In genomic region chr6:12516070-12516469, GRCh38 we compare ENCODE assay signal across 12 cellular contexts.
DNase-seq lines count a peak whose midpoint lies in the region; ATAC-seq and TF ChIP-seq lines count a peak whose summit lies in the region.
"Had no signal": no experiment of that assay in that cellular context is flagged by ENCODE, and none has a peak within 500 bp of the region (broad histone marks: within the 10 kb centered on the region; RNA-seq: fewer than 3 reads in every experiment).

No MANE protein-coding gene starts in this region.

- no peaks in the 10 kb centered on the region for H3K27me3 ChIP-seq in right lobe of liver
- no peaks in the 10 kb centered on the region for H3K27me3 ChIP-seq in CD8-positive, alpha-beta memory T cell (ENCODE audit: insufficient read depth, low read length, poor library complexity, severe bottlenecking)
- H3K27me3 ChIP-seq: BLaER1, upper lobe of left lung had no signal

- no peaks in the 10 kb centered on the region for H3K4me1 ChIP-seq in right lobe of liver
- no peaks in the 10 kb centered on the region for H3K4me1 ChIP-seq in CD8-positive, alpha-beta memory T cell (ENCODE audit: insufficient read depth, low read length)
- H3K4me1 ChIP-seq: BLaER1 had no signal

- TF ChIP-seq CTCF in right lobe of liver (IDR thresholded peaks at IDR 0.05): no peak

- no peaks in the 10 kb centered on the region for H3K36me3 ChIP-seq in right lobe of liver
- no peaks in the 10 kb centered on the region for H3K36me3 ChIP-seq in CD8-positive, alpha-beta memory T cell (ENCODE audit: insufficient read depth, low read length)
- H3K36me3 ChIP-seq: BLaER1, upper lobe of left lung had no signal

- H3K27me3 Mint-ChIP-seq in CD8-positive, alpha-beta memory T cell: peaks cover 0 to 1% of the 10 kb centered on the region in 2 donors

- peaks cover 2% of the 10 kb centered on the region for H3K9me3 Mint-ChIP-seq in stimulated activated effector memory CD8-positive, alpha-beta T cell treated with anti-CD3 and anti-CD28 coated beads, Interleukin-12 subunit alpha, Interleukin-12 subunit beta, amount 100 ng/mL, for 72 hours
- H3K9me3 Mint-ChIP-seq in CD8-positive, alpha-beta memory T cell: peaks cover 0 to 2% (median 0%) of the 10 kb centered on the region in 5 donors

- CTCF ChIA-PET in CD8-positive, alpha-beta memory T cell (lab: Charles Lee): no interaction called here

- intact Hi-C loops in right lobe of liver (cut with DNase I): no loop called here

- TF ChIP-seq POLR2A in right lobe of liver (IDR thresholded peaks at IDR 0.05): no peak

- H3K4me1 Mint-ChIP-seq in stimulated activated effector memory CD8-positive, alpha-beta T cell treated with anti-CD3 and anti-CD28 coated beads, Interleukin-12 subunit alpha, Interleukin-12 subunit beta, amount 100 ng/mL, for 72 hours: no peaks in the 10 kb centered on the region
- H3K4me1 Mint-ChIP-seq in CD8-positive, alpha-beta memory T cell: no peaks in the 10 kb centered on the region

- no peak overlapping the region for H3K4me3 ChIP-seq in right lobe of liver
- H3K4me3 ChIP-seq in CD8-positive, alpha-beta memory T cell (ENCODE audit: low read length): no peak overlapping the region
- H3K4me3 ChIP-seq: BLaER1 had no signal

- POLR2A ChIA-PET in CD8-positive, alpha-beta memory T cell (lab: Charles Lee): no interaction called here

- DNase-seq in GM03348 (ENCODE audit: low spot score) (peak; percentile 55), right lobe of liver (peak in 1 of 3 donors; percentile 55)
- DNase-seq in stimulated activated effector memory CD8-positive, alpha-beta T cell treated with anti-CD3 and anti-CD28 coated beads, Interleukin-12 subunit alpha, Interleukin-12 subunit beta, amount 100 ng/mL, for 72 hours (ENCODE audit: low spot score in 2 of 2): no peak
- no peak for DNase-seq in CD8-positive, alpha-beta memory T cell
- DNase-seq: retina, T1000, upper lobe of left lung had no signal

- no peaks in the 10 kb centered on the region for H3K9me3 ChIP-seq in right lobe of liver
- H3K9me3 ChIP-seq in CD8-positive, alpha-beta memory T cell (ENCODE audit: low read length): no peaks in the 10 kb centered on the region
- H3K9me3 ChIP-seq: BLaER1, upper lobe of left lung had no signal

- no peak overlapping the region for H3K27ac ChIP-seq in right lobe of liver
- no peak overlapping the region for H3K27ac ChIP-seq in CD8-positive, alpha-beta memory T cell (ENCODE audit: low read depth, low read length)
- H3K27ac ChIP-seq: BLaER1, upper lobe of left lung had no signal

- ATAC-seq in HG02678 (IDR thresholded peaks at IDR 0.05; ENCODE audit: unreplicated experiment) (peak; percentile 74), SK-N-SH treated with all-trans-retinoic acid at 6 μM for 48 hours (peak; percentile 72; the same call in 2 of the 3 replicates), right lobe of liver (peak; percentile 46 to 97 (median 66)), HG02870 (IDR thresholded peaks at IDR 0.05; ENCODE audit: unreplicated experiment) (no peak), GM18519 (IDR thresholded peaks at IDR 0.05; ENCODE audit: low FRiP score, unreplicated experiment) (no peak)
- ATAC-seq in stimulated activated effector memory CD8-positive, alpha-beta T cell treated with anti-CD3 and anti-CD28 coated beads, Interleukin-12 subunit alpha, Interleukin-12 subunit beta, amount 100 ng/mL, for 72 hours: no peak

- no peaks in the 10 kb centered on the region for H3K36me3 Mint-ChIP-seq in stimulated activated effector memory CD8-positive, alpha-beta T cell treated with anti-CD3 and anti-CD28 coated beads, Interleukin-12 subunit alpha, Interleukin-12 subunit beta, amount 100 ng/mL, for 72 hours
- H3K36me3 Mint-ChIP-seq in CD8-positive, alpha-beta memory T cell: no peaks in the 10 kb centered on the region

- 55% methylated on average over 1 of the region's 1 CpG for WGBS in right lobe of liver (ENCODE audit: insufficient coverage, low coverage, low lambda C conversion rate, missing lambda C conversion rate)

- H3K27ac Mint-ChIP-seq in stimulated activated effector memory CD8-positive, alpha-beta T cell treated with anti-CD3 and anti-CD28 coated beads, Interleukin-12 subunit alpha, Interleukin-12 subunit beta, amount 100 ng/mL, for 72 hours: no peak overlapping the region
- H3K27ac Mint-ChIP-seq in CD8-positive, alpha-beta memory T cell: no peak overlapping the region

- no peak overlapping the region for H3K4me3 Mint-ChIP-seq in stimulated activated effector memory CD8-positive, alpha-beta T cell treated with anti-CD3 and anti-CD28 coated beads, Interleukin-12 subunit alpha, Interleukin-12 subunit beta, amount 100 ng/mL, for 72 hours
- no peak overlapping the region for H3K4me3 Mint-ChIP-seq in CD8-positive, alpha-beta memory T cell

TF ChIP-seq in SK-N-SH treated with all-trans-retinoic acid at 6 μM for 48 hours, 23 proteins besides CTCF, POLR2A, EP300 and RAD21:
- TF ChIP-seq TOX (CRISPR knock-in tag; IDR thresholded peaks at IDR 0.05; ENCODE audit: borderline replicate concordance) (no peak), TCF4 (CRISPR knock-in tag; IDR thresholded peaks at IDR 0.05; ENCODE audit: borderline replicate concordance) (no peak), CSDC2 (CRISPR knock-in tag; IDR thresholded peaks at IDR 0.05) (no peak), ESRRG (CRISPR knock-in tag; IDR thresholded peaks at IDR 0.05) (no peak), ISL1 (CRISPR knock-in tag; IDR thresholded peaks at IDR 0.05) (no peak), OSR1 (CRISPR knock-in tag; IDR thresholded peaks at IDR 0.05) (no peak)
- TF ChIP-seq, protein P1, sequence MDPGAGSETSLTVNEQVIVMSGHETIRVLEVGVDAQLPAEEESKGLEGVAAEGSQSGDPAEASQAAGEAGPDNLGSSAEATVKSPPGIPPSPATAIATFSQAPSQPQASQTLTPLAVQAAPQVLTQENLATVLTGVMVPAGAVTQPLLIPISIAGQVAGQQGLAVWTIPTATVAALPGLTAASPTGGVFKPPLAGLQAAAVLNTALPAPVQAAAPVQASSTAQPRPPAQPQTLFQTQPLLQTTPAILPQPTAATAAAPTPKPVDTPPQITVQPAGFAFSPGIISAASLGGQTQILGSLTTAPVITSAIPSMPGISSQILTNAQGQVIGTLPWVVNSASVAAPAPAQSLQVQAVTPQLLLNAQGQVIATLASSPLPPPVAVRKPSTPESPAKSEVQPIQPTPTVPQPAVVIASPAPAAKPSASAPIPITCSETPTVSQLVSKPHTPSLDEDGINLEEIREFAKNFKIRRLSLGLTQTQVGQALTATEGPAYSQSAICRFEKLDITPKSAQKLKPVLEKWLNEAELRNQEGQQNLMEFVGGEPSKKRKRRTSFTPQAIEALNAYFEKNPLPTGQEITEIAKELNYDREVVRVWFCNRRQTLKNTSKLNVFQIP (CRISPR knock-in tag; IDR thresholded peaks at IDR 0.05; ENCODE audit: borderline replicate concordance, low read depth): no peak

Comparison
In these comparisons a context has a peak if more than half of its experiments do, and no peak if none do; other contexts are left out.
1. ATAC-seq: peak in HG02678 (single experiment), SK-N-SH treated with all-trans-retinoic acid at 6 μM for 48 hours (single experiment) and right lobe of liver (4 of 4); none in stimulated activated effector memory CD8-positive, alpha-beta T cell treated with anti-CD3 and anti-CD28 coated beads, Interleukin-12 subunit alpha, Interleukin-12 subunit beta, amount 100 ng/mL, for 72 hours (single experiment), HG02870 (single experiment) and GM18519 (single experiment).